In genomic region chr6:143125896-143126573, GRCh38 we compare ENCODE assay signal across 16 cellular contexts.
DNase-seq lines count a peak whose midpoint lies in the region; ATAC-seq and TF ChIP-seq lines count a peak whose summit lies in the region.
"Had no signal": no experiment of that assay in that cellular context is flagged by ENCODE, and none has a peak within 500 bp of the region (broad histone marks: within the 10 kb centered on the region; RNA-seq: fewer than 3 reads in every experiment).

No MANE protein-coding gene starts in this region.

- no peaks in the 10 kb centered on the region for H3K27me3 Mint-ChIP-seq in chondrocyte (ENCODE audit: low read depth)
- H3K27me3 Mint-ChIP-seq: activated naive CD4-positive, alpha-beta T cell treated with anti-CD3 and anti-CD28 coated beads, Interleukin-2, amount 50 U/mL, for 24 hours had no signal

- H3K36me3 Mint-ChIP-seq in chondrocyte (ENCODE audit: low read depth): peaks cover 10% of the 10 kb centered on the region

- peaks cover 30% of the 10 kb centered on the region for H3K4me1 Mint-ChIP-seq in chondrocyte (ENCODE audit: low read depth)

- CTCF ChIA-PET in AG04449 (lab: Yijun Ruan, JAX): interaction anchor here (1.1 to 1.6 kb wide), 3 partner anchors 12 to 651 kb away, joined by 3 to 4 read pairs (median 3); no protein-coding TSS in a partner anchor

- H3K4me3 ChIP-seq in AG04449 (ENCODE audit: low read depth, low read length): peak overlapping the region; percentile 22
- H3K4me3 ChIP-seq: colonic mucosa, heart left ventricle, psoas muscle, testis had no signal

- TF ChIP-seq CTCF in AG04449 (IDR thresholded peaks at IDR 0.05; ENCODE audit: insufficient read depth, low read length, missing control alignments): no peak
- TF ChIP-seq CTCF in chondrocyte (IDR thresholded peaks at IDR 0.05): no peak

- peak overlapping the region; percentile 52 for H3K27ac Mint-ChIP-seq in chondrocyte (ENCODE audit: unreplicated experiment)
- H3K27ac Mint-ChIP-seq: activated naive CD4-positive, alpha-beta T cell treated with anti-CD3 and anti-CD28 coated beads, Interleukin-2, amount 50 U/mL, for 24 hours had no signal

- POLR2A ChIA-PET in AG04449 (lab: Yijun Ruan, JAX): no interaction called here

- peak; percentile 55 for ATAC-seq in GM19025 (IDR thresholded peaks at IDR 0.05; ENCODE audit: low read depth, unreplicated experiment)
- ATAC-seq: heart left ventricle, left cardiac atrium, psoas muscle had no signal

- DNase-seq in AG04449 (ENCODE audit: low read depth, low spot score) (peak; percentile 81), HS-27A (ENCODE audit: low read depth) (peak; percentile 19), chondrocyte (ENCODE audit: low spot score) (no peak), OCI-M1 (lab: John Stamatoyannopoulos, UW) (no peak), iPS-NIHi11 (ENCODE audit: low spot score) (no peak), UCSD-AML1 (lab: John Stamatoyannopoulos, UW; ENCODE audit: unreplicated experiment) (no peak)
- DNase-seq in activated T-cell treated with anti-CD3 and anti-CD28 coated beads, Interleukin-2, amount 50 U/mL, for 1 hour: no peak
- DNase-seq: colonic mucosa; erythroblast; heart left ventricle; left cardiac atrium; psoas muscle; stimulated activated CD4-positive, alpha-beta T cell treated with anti-CD3 and anti-CD28 coated beads, Interleukin-15, amount 100 ng/mL, for 24 hours; testis had no signal

- no peak overlapping the region for H3K4me3 Mint-ChIP-seq in chondrocyte (ENCODE audit: unreplicated experiment)
- H3K4me3 Mint-ChIP-seq: activated naive CD4-positive, alpha-beta T cell treated with anti-CD3 and anti-CD28 coated beads, Interleukin-2, amount 50 U/mL, for 24 hours had no signal

- peaks cover 9% of the 10 kb centered on the region for H3K9me3 Mint-ChIP-seq in chondrocyte (ENCODE audit: low read depth)

Comparison
In these comparisons a context has a peak if more than half of its experiments do, and no peak if none do; other contexts are left out.
1. DNase-seq: peak in AG04449 (single experiment) and HS-27A (single experiment); none in chondrocyte (single experiment), OCI-M1 (single experiment), activated T-cell treated with anti-CD3 and anti-CD28 coated beads, Interleukin-2, amount 50 U/mL, for 1 hour (single experiment), iPS-NIHi11 (single experiment) and UCSD-AML1 (single experiment).